In genomic region chr18:34514238-34514637, GRCh38 we compare ENCODE assay signal across 16 cellular contexts.
"Had no signal": no experiment of that assay in that cellular context is flagged by ENCODE, and none has a peak within 500 bp of the region (broad histone marks: within the 10 kb centered on the region; RNA-seq: fewer than 3 reads in every experiment).

No MANE protein-coding gene starts in this region.

- H3K4me3 ChIP-seq: breast epithelium, dorsolateral prefrontal cortex, left lung, sigmoid colon had no signal

- H3K4me1 Mint-ChIP-seq: memory B cell; nephron; stimulated activated naive CD8-positive, alpha-beta T cell treated with anti-CD3 and anti-CD28 coated beads, Interleukin-15, amount 100 ng/mL, for 72 hours had no signal

- FAIRE-seq: urothelium cell line had no signal

- DNase-seq: activated CD4-positive, alpha-beta memory T cell treated with anti-CD3 and anti-CD28 coated beads for 36 hours; activated effector memory CD4-positive, alpha-beta T cell treated with anti-CD3 and anti-CD28 coated beads, Interleukin-2, amount 50 U/mL, for 16 hours; activated T-cell treated with anti-CD3 and anti-CD28 coated beads, Interleukin-2, amount 50 U/mL, for 4 hours; amygdala; dorsolateral prefrontal cortex; left lung; occipital lobe; sigmoid colon; stimulated activated CD4-positive, alpha-beta T cell treated with anti-CD3 and anti-CD28 coated beads, Interleukin-4, amount 100 ng/mL, for 1 hour; stimulated activated naive CD8-positive, alpha-beta T cell treated with anti-CD3 and anti-CD28 coated beads, Interleukin-15, amount 100 ng/mL, for 72 hours had no signal

- H3K36me3 Mint-ChIP-seq: activated CD4-positive, alpha-beta memory T cell treated with anti-CD3 and anti-CD28 coated beads for 36 hours; memory B cell had no signal

- H3K27ac Mint-ChIP-seq: activated CD4-positive, alpha-beta memory T cell treated with anti-CD3 and anti-CD28 coated beads for 36 hours; activated naive CD4-positive, alpha-beta T cell treated with anti-CD3 and anti-CD28 coated beads, Interleukin-2, amount 50 U/mL, for 72 hours; memory B cell; nephron; stimulated activated naive CD8-positive, alpha-beta T cell treated with anti-CD3 and anti-CD28 coated beads, Interleukin-15, amount 100 ng/mL, for 72 hours had no signal

- H3K36me3 ChIP-seq: breast epithelium, left lung, sigmoid colon had no signal

- H3K27me3 Mint-ChIP-seq: activated CD4-positive, alpha-beta memory T cell treated with anti-CD3 and anti-CD28 coated beads for 36 hours; memory B cell; stimulated activated naive CD8-positive, alpha-beta T cell treated with anti-CD3 and anti-CD28 coated beads, Interleukin-15, amount 100 ng/mL, for 72 hours had no signal

- H3K4me1 ChIP-seq: breast epithelium, left lung, sigmoid colon had no signal

- ATAC-seq: activated naive CD4-positive, alpha-beta T cell treated with anti-CD3 and anti-CD28 coated beads, Interleukin-2, amount 50 U/mL, for 72 hours; activated T-cell treated with anti-CD3 and anti-CD28 coated beads, Interleukin-2, amount 50 U/mL, for 4 hours; left lung; stimulated activated naive CD8-positive, alpha-beta T cell treated with anti-CD3 and anti-CD28 coated beads, Interleukin-15, amount 100 ng/mL, for 72 hours had no signal

- H3K4me3 Mint-ChIP-seq: activated CD4-positive, alpha-beta memory T cell treated with anti-CD3 and anti-CD28 coated beads for 36 hours; activated T-cell treated with anti-CD3 and anti-CD28 coated beads, Interleukin-2, amount 50 U/mL, for 4 hours; memory B cell; nephron; stimulated activated naive CD8-positive, alpha-beta T cell treated with anti-CD3 and anti-CD28 coated beads, Interleukin-15, amount 100 ng/mL, for 72 hours had no signal

- H3K9me3 ChIP-seq: sigmoid colon had no signal

- H3K27ac ChIP-seq: breast epithelium, dorsolateral prefrontal cortex, left lung, sigmoid colon, VCaP had no signal

- H3K27me3 ChIP-seq: breast epithelium, dorsolateral prefrontal cortex, left lung, sigmoid colon had no signal
